Comparison of ENCODE assay signal across 10 cellular contexts in genomic region chr5:96816991-96817390, GRCh38. TPM values are rescaled to one million over a fixed set of nuclear protein-coding genes. Genes with fewer than 3 reads are reported as not detected.
DNase-seq lines count a peak whose midpoint lies in the region; ATAC-seq and TF ChIP-seq lines count a peak whose summit lies in the region.
"Had no signal": no experiment of that assay in that cellular context is flagged by ENCODE, and none has a peak within 500 bp of the region (broad histone marks: within the 10 kb centered on the region; RNA-seq: fewer than 3 reads in every experiment).

No MANE protein-coding gene starts in this region.

- H3K27me3 ChIP-seq in WERI-Rb-1 (ENCODE audit: insufficient read depth, low read depth, severe bottlenecking) (no peaks in the 10 kb centered on the region), A673 (replicated peaks; ENCODE audit: insufficient read depth, low read depth, low read length, poor library complexity) (no peaks in the 10 kb centered on the region)

- intact Hi-C loops in A673 (cut with micrococcal nuclease; ENCODE audit: unreplicated experiment), result no loop called here

- TF ChIP-seq CTCF in WERI-Rb-1 (IDR thresholded peaks at IDR 0.05; ENCODE audit: low read depth, low read length) (no peak), A673 (conservative IDR thresholded peaks at IDR 0.05; ENCODE audit: low read depth, low read length) (no peak)

- no TSS peak for BruUV-seq in A673 (replicated peaks; lab: Mats Ljungman, UMichigan)

- H3K4me3 ChIP-seq in WERI-Rb-1 (ENCODE audit: low read depth, low read length), result no peak overlapping the region
- no peak overlapping the region for H3K4me3 ChIP-seq in A673 (ENCODE audit: low read depth, low read length, poor library complexity, severe bottlenecking)

- H3K36me3 ChIP-seq in WERI-Rb-1, result no peaks in the 10 kb centered on the region
- H3K36me3 ChIP-seq in A673 (ENCODE audit: insufficient read depth, low read length, poor library complexity, severe bottlenecking), result no peaks in the 10 kb centered on the region

- H3K9me3 ChIP-seq in WERI-Rb-1 (ENCODE audit: severe bottlenecking), result no peaks in the 10 kb centered on the region
- H3K9me3 ChIP-seq in A673 (ENCODE audit: low read depth, low read length, poor library complexity, severe bottlenecking), result no peaks in the 10 kb centered on the region

- DNase-seq in WERI-Rb-1, result no peak
- DNase-seq in hypothalamus (lab: John Stamatoyannopoulos, UW), result no peak
- DNase-seq in medulla oblongata (ENCODE audit: extremely low spot score), result no peak
- no peak for DNase-seq in A673 (ENCODE audit: low spot score)
- DNase-seq: endodermal cell, NCI-H1105 treated with DMSO at 0.1 percent for 48 hours had no signal

- CTCF ChIA-PET in A673 (lab: Charles Lee), result interaction anchor here (0.5 kb wide), 1 partner anchor 9 kb away, joined by 20 read pairs; the partner anchor contains the start of gene ERAP1

- POLR2A ChIA-PET in A673 (lab: Charles Lee; ENCODE audit: low non-redundant PET), result no interaction called here

- peaks cover 28% of the 10 kb centered on the region for H3K4me1 ChIP-seq in A673 (ENCODE audit: insufficient read depth, low read length, poor library complexity, severe bottlenecking)

- ATAC-seq in GM18519 (IDR thresholded peaks at IDR 0.05; ENCODE audit: low FRiP score, unreplicated experiment), result peak; percentile 26
- peak; percentile 46 for ATAC-seq in GM21619 (IDR thresholded peaks at IDR 0.05; ENCODE audit: unreplicated experiment)
- peak; percentile 34 for ATAC-seq in HG03565 (IDR thresholded peaks at IDR 0.05; ENCODE audit: unreplicated experiment)
- ATAC-seq in esophagus mucosa, result peak; percentile 22

- H3K27ac ChIP-seq in WERI-Rb-1 (no peak overlapping the region), A673 (ENCODE audit: low read depth, low read length, poor library complexity, severe bottlenecking) (no peak overlapping the region)

RNA-seq across cellular contexts. Expression of gene ERAP1, which starts 9.2 kb away (rescaled TPM):
- total RNA-seq in esophagus mucosa, result 20.7 TPM
- total RNA-seq in A673 (2021), result 41.7 and 42.0 TPM in 2 replicates

RNA-seq across cellular contexts. Expression of gene ERAP2, which starts 59.3 kb away (rescaled TPM):
- total RNA-seq in esophagus mucosa (1.3 TPM), A673 (2021) (2.0 and 2.6 TPM in 2 replicates)
- total RNA-seq: endodermal cell had no signal
